In the genomic region with DNA sequence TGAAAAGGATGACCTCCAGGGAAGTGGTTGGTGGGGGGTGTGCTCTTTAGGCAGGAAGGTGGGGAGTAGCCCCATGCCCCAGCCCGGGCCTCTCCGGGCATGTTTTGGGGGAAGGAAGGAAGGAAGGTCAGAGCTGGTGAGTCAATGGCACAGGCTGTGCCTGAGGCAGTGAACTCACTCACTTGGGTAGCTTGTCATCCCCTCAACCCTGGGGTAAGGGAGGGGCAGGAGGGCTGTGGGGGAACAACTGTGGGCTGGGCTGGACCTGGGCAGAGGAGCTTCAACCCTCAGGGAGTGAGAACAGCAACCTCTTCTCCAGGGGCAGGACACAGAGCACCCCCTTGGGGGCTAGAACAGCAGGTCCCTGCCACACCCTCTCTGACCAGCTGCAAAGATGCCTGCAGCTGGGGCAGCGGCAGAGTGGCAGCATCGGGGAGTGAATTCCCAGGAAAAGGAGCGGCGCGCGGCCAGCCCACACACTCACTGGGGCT, we compare ENCODE assay signal across 1 cellular context.
TF ChIP-seq lines count a peak whose summit lies in the region.

No MANE protein-coding gene starts in this region.

TF ChIP-seq in HEK293T, 16 proteins besides CTCF, POLR2A, EP300 and RAD21:
- TF ChIP-seq LEF1 (IDR thresholded peaks at IDR 0.05; ENCODE audit: borderline replicate concordance) (no peak), ARNT (IDR thresholded peaks at IDR 0.05) (no peak), TARDBP (IDR thresholded peaks at IDR 0.05) (no peak), ELF4 (IDR thresholded peaks at IDR 0.05) (no peak), FOXK2 (IDR thresholded peaks at IDR 0.05) (no peak), SP1 (IDR thresholded peaks at IDR 0.05) (no peak), SUZ12 (IDR thresholded peaks at IDR 0.05) (no peak), BHLHE40 (IDR thresholded peaks at IDR 0.05; ENCODE audit: borderline replicate concordance) (no peak), CTBP1 (IDR thresholded peaks at IDR 0.05; ENCODE audit: borderline replicate concordance) (no peak), ZNF384 (IDR thresholded peaks at IDR 0.05) (no peak)
- TF ChIP-seq, protein P1, sequence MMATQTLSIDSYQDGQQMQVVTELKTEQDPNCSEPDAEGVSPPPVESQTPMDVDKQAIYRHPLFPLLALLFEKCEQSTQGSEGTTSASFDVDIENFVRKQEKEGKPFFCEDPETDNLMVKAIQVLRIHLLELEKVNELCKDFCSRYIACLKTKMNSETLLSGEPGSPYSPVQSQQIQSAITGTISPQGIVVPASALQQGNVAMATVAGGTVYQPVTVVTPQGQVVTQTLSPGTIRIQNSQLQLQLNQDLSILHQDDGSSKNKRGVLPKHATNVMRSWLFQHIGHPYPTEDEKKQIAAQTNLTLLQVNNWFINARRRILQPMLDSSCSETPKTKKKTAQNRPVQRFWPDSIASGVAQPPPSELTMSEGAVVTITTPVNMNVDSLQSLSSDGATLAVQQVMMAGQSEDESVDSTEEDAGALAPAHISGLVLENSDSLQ (IDR thresholded peaks at IDR 0.05) = no peak
